ENCODE assay signal across 33 cellular contexts in the genomic region with DNA sequence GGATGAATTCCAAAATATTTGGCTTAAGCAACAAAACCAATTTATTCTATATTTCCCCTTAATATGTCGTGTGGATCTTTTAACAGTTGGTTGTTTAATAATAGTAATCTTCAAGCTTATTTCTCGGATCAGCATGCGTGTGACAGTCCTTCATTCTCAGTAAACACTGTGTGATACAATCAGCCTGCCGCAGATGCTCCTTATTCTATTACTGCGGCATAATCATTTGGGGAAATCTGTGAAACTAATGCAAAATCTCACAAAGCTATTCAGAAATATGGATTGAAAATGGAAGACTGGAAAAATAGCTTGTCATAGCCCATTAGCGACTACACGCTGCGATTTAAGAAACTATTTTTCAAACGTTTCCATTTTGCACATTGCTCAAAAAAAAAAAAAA. TPM values are rescaled to one million over a fixed set of nuclear protein-coding genes. Genes with fewer than 3 reads are reported as not detected.
"Had no signal": no experiment of that assay in that cellular context is flagged by ENCODE, and none has a peak within 500 bp of the region (broad histone marks: within the 10 kb centered on the region; RNA-seq: fewer than 3 reads in every experiment).

No MANE protein-coding gene starts in this region.

- H3K4me3 Mint-ChIP-seq: stimulated activated effector memory CD8-positive, alpha-beta T cell treated with anti-CD3 and anti-CD28 coated beads, Interleukin-12 subunit alpha, Interleukin-12 subunit beta, amount 100 ng/mL, for 72 hours; stimulated activated memory B cell treated with anti-CD40 and anti-IgM and Interleukin-4, amounts not matched to agents 10 μg/mL and 1 μg/mL and 100 μg/mL, for 72 hours; stimulated activated naive B cell treated with anti-CD40 and anti-IgM and Interleukin-4, amounts not matched to agents 10 μg/mL and 1 μg/mL and 100 μg/mL, for 72 hours; stimulated activated naive CD8-positive, alpha-beta T cell treated with anti-CD3 and anti-CD28 coated beads, Interleukin-15, amount 100 ng/mL, for 72 hours; stimulated activated naive CD8-positive, alpha-beta T cell treated with anti-CD3 and anti-CD28 coated beads, Interleukin-15, Interleukin-2, amounts not matched to agents 100 ng/mL and 50 ng/mL, for 24 hours; type B pancreatic cell had no signal

- H3K27me3 Mint-ChIP-seq: stimulated activated memory B cell treated with anti-CD40 and anti-IgM and Interleukin-4, amounts not matched to agents 10 μg/mL and 1 μg/mL and 100 μg/mL, for 72 hours; stimulated activated naive CD8-positive, alpha-beta T cell treated with anti-CD3 and anti-CD28 coated beads, Interleukin-15, Interleukin-2, amounts not matched to agents 100 ng/mL and 50 ng/mL, for 24 hours; type B pancreatic cell had no signal

- H3K27ac ChIP-seq: stomach, suprapubic skin, testis, thoracic aorta, thyroid gland, tibial artery, tibial nerve, transverse colon, upper lobe of left lung, upper lobe of right lung, uterus, vagina had no signal

- H3K27me3 ChIP-seq: stomach, suprapubic skin, testis, thyroid gland, tibial artery, tibial nerve, transverse colon, upper lobe of left lung, upper lobe of right lung, uterus, vagina had no signal

- H3K4me1 ChIP-seq: stomach, suprapubic skin, testis, thyroid gland, tibial artery, tibial nerve, transverse colon, upper lobe of right lung, uterus, vagina had no signal

- H3K4me3 ChIP-seq: stomach, suprapubic skin, testis, thoracic aorta, thyroid gland, tibial artery, tibial nerve, transverse colon, upper lobe of left lung, upper lobe of right lung, uterus, vagina had no signal

- H3K9me3 ChIP-seq: stomach, suprapubic skin, testis, thoracic aorta, thyroid gland, tibial artery, tibial nerve, transverse colon, upper lobe of left lung, upper lobe of right lung, uterus, vagina had no signal

- H3K36me3 Mint-ChIP-seq: stimulated activated effector memory CD8-positive, alpha-beta T cell treated with anti-CD3 and anti-CD28 coated beads, Interleukin-12 subunit alpha, Interleukin-12 subunit beta, amount 100 ng/mL, for 72 hours; stimulated activated memory B cell treated with anti-CD40 and anti-IgM and Interleukin-4, amounts not matched to agents 10 μg/mL and 1 μg/mL and 100 μg/mL, for 72 hours; stimulated activated naive B cell treated with anti-CD40 and anti-IgM and Interleukin-4, amounts not matched to agents 10 μg/mL and 1 μg/mL and 100 μg/mL, for 72 hours; type B pancreatic cell had no signal

- H3K27ac Mint-ChIP-seq: stimulated activated effector memory CD8-positive, alpha-beta T cell treated with anti-CD3 and anti-CD28 coated beads, Interleukin-12 subunit alpha, Interleukin-12 subunit beta, amount 100 ng/mL, for 72 hours; stimulated activated memory B cell treated with anti-CD40 and anti-IgM and Interleukin-4, amounts not matched to agents 10 μg/mL and 1 μg/mL and 100 μg/mL, for 72 hours; stimulated activated naive B cell treated with anti-CD40 and anti-IgM and Interleukin-4, amounts not matched to agents 10 μg/mL and 1 μg/mL and 100 μg/mL, for 72 hours; stimulated activated naive CD8-positive, alpha-beta T cell treated with anti-CD3 and anti-CD28 coated beads, Interleukin-15, amount 100 ng/mL, for 72 hours; stimulated activated naive CD8-positive, alpha-beta T cell treated with anti-CD3 and anti-CD28 coated beads, Interleukin-15, Interleukin-2, amounts not matched to agents 100 ng/mL and 50 ng/mL, for 24 hours; type B pancreatic cell had no signal

- ATAC-seq: stimulated activated effector memory CD8-positive, alpha-beta T cell treated with anti-CD3 and anti-CD28 coated beads, Interleukin-12 subunit alpha, Interleukin-12 subunit beta, amount 100 ng/mL, for 72 hours; stimulated activated memory B cell treated with anti-CD40 and anti-IgM and Interleukin-4, amounts not matched to agents 10 μg/mL and 1 μg/mL and 100 μg/mL, for 72 hours; stimulated activated naive B cell treated with anti-CD40 and anti-IgM and Interleukin-4, amounts not matched to agents 10 μg/mL and 1 μg/mL and 100 μg/mL, for 72 hours; stimulated activated naive CD8-positive, alpha-beta T cell treated with anti-CD3 and anti-CD28 coated beads, Interleukin-15, amount 100 ng/mL, for 72 hours; stimulated activated naive CD8-positive, alpha-beta T cell treated with anti-CD3 and anti-CD28 coated beads, Interleukin-15, Interleukin-2, amounts not matched to agents 100 U/mL and 50 U/mL, for 24 hours; upper lobe of right lung had no signal

- H3K9me3 Mint-ChIP-seq: stimulated activated effector memory CD8-positive, alpha-beta T cell treated with anti-CD3 and anti-CD28 coated beads, Interleukin-12 subunit alpha, Interleukin-12 subunit beta, amount 100 ng/mL, for 72 hours; stimulated activated memory B cell treated with anti-CD40 and anti-IgM and Interleukin-4, amounts not matched to agents 10 μg/mL and 1 μg/mL and 100 μg/mL, for 72 hours; stimulated activated naive B cell treated with anti-CD40 and anti-IgM and Interleukin-4, amounts not matched to agents 10 μg/mL and 1 μg/mL and 100 μg/mL, for 72 hours; stimulated activated naive CD8-positive, alpha-beta T cell treated with anti-CD3 and anti-CD28 coated beads, Interleukin-15, Interleukin-2, amounts not matched to agents 100 ng/mL and 50 ng/mL, for 24 hours had no signal

- FAIRE-seq: urothelium cell line had no signal

- H3K36me3 ChIP-seq: stomach, suprapubic skin, thoracic aorta, thyroid gland, tibial artery, tibial nerve, transverse colon, upper lobe of left lung, upper lobe of right lung, uterus, vagina had no signal

- H3K4me1 Mint-ChIP-seq: stimulated activated effector memory CD8-positive, alpha-beta T cell treated with anti-CD3 and anti-CD28 coated beads, Interleukin-12 subunit alpha, Interleukin-12 subunit beta, amount 100 ng/mL, for 72 hours; stimulated activated memory B cell treated with anti-CD40 and anti-IgM and Interleukin-4, amounts not matched to agents 10 μg/mL and 1 μg/mL and 100 μg/mL, for 72 hours; stimulated activated naive B cell treated with anti-CD40 and anti-IgM and Interleukin-4, amounts not matched to agents 10 μg/mL and 1 μg/mL and 100 μg/mL, for 72 hours; stimulated activated naive CD8-positive, alpha-beta T cell treated with anti-CD3 and anti-CD28 coated beads, Interleukin-15, amount 100 ng/mL, for 72 hours had no signal

- DNase-seq: stimulated activated CD4-positive, alpha-beta T cell treated with anti-CD3 and anti-CD28 coated beads, Interleukin-2, amount 100 ng/mL, for 48 hours; stimulated activated CD4-positive, alpha-beta T cell treated with anti-CD3 and anti-CD28 coated beads, Interleukin-4, amount 100 ng/mL, for 1 hour; stimulated activated CD4-positive, alpha-beta T cell treated with anti-CD3 and anti-CD28 coated beads, Interleukin-4, amount 100 ng/mL, for 24 hours; stimulated activated CD4-positive, alpha-beta T cell treated with anti-CD3 and anti-CD28 coated beads, Interleukin-4, amount 100 ng/mL, for 4 hours; stimulated activated CD8-positive, alpha-beta memory T cell treated with anti-CD3 and anti-CD28 coated beads, Interleukin-4, amount 100 ng/mL, for 48 hours; stimulated activated naive B cell treated with anti-CD40 and anti-IgM and Interleukin-4, amounts not matched to agents 10 μg/mL and 1 μg/mL and 100 μg/mL, for 72 hours; stimulated activated naive CD4-positive, alpha-beta T cell; stimulated activated naive CD4-positive, alpha-beta T cell treated with Interleukin-2 at 50 U/mL for 16 hours; stimulated activated naive CD8-positive, alpha-beta T cell treated with anti-CD3 and anti-CD28 coated beads, Interleukin-15, amount 100 ng/mL, for 72 hours; stimulated activated naive CD8-positive, alpha-beta T cell treated with anti-CD3 and anti-CD28 coated beads, Interleukin-15, Interleukin-2, amounts not matched to agents 100 U/mL and 50 U/mL, for 24 hours; stomach; substantia nigra; testis; thyroid gland; tibial artery; transverse colon; trophoblast cell; upper lobe of left lung; upper lobe of right lung; uterus had no signal

RNA-seq across cellular contexts. Expression of a gene that starts 36.9 kb away (rescaled TPM):
- total RNA-seq: stomach, subcutaneous adipose tissue, suprapubic skin, temporal lobe, testis, thoracic aorta, thyroid gland, tibial nerve, transverse colon, upper lobe of left lung, upper lobe of right lung, ureter, urinary bladder, vagina had no signal
- polyA plus RNA-seq: stomach, urinary bladder had no signal
